17 cellular contexts compared by ENCODE assay signal in the genomic region with DNA sequence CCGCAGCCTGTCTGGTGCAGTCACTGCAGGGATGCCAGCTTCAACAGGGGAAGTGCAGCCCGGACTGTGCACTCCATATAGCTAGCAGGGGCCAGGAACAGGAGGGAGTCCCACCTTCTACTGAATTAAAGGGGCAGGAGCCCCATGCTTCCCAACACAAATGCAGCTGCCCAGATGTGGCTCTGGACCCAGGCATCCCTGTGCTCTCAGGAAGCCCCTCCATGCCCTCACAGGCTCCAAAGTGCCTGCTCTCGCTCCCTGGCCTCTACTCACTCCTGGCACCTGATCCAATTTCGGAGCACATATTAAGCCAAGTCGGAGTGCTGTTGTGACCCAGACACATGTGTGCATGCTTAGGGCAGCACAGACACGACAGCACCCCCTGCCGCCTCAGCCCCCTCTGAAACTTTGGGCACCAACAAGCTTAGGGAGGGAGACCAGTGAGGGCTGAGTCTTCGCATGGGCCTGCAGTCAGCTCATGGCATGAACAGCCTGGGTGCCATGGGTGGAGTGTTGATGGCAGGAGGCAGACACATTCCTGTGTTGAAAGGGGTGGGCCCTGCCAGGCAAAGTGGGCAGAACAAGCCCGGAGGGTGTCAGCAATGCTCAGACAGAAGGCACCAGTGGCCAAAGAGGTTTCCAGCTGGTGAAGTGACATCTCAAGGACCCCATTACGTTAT.
A peak's percentile ranks its signal among the peaks of the same experiment; 100 is the strongest.
DNase-seq lines count a peak whose midpoint lies in the region; ATAC-seq, FAIRE-seq and TF ChIP-seq lines count a peak whose summit lies in the region.
"Had no signal": no experiment of that assay in that cellular context is flagged by ENCODE, and none has a peak within 500 bp of the region (broad histone marks: within the 10 kb centered on the region; RNA-seq: fewer than 3 reads in every experiment).

No MANE protein-coding gene starts in this region.

- H3K9me3 ChIP-seq in GM12878 (replicated peaks; ENCODE audit: control insufficient read depth, insufficient read depth, low read length) (no peaks in the 10 kb centered on the region), kidney (ENCODE audit: control insufficient read depth in 1 of 2, low read length in 2 of 2) (no peaks in the 10 kb centered on the region)

- no peak overlapping the region for H2AK5ac ChIP-seq in mesendoderm (ENCODE audit: low read length)

- H3K4me1 ChIP-seq in GM12878 (ENCODE audit: control insufficient read depth, insufficient read depth, low read length) (no peaks in the 10 kb centered on the region), kidney (ENCODE audit: control insufficient read depth in 1 of 2, insufficient read depth in 1 of 2, low read depth in 1 of 2, low read length in 2 of 2) (no peaks in the 10 kb centered on the region), mesendoderm (ENCODE audit: control insufficient read depth, low read depth, low read length) (no peaks in the 10 kb centered on the region)
- H3K4me1 ChIP-seq: BLaER1 treated with 17β-estradiol and CSF1 and Interleukin-3, amounts not matched to agents 10 nM and 100 nM had no signal

- H3K23ac ChIP-seq in mesendoderm (ENCODE audit: low read length): no peak overlapping the region

- H2BK5ac ChIP-seq in mesendoderm (ENCODE audit: low read length): no peak overlapping the region

- no peak overlapping the region for H3K18ac ChIP-seq in mesendoderm (ENCODE audit: low read length)

- no peak for TF ChIP-seq EP300 in GM12878 (IDR thresholded peaks at IDR 0.05; ENCODE audit: borderline replicate concordance in 1 of 2, control insufficient read depth in 1 of 2, low read depth in 2 of 2, low read length in 2 of 2)

- FAIRE-seq in GM12878 (lab: Jason Lieb, UNC) (no peak), kidney (lab: Jason Lieb, UNC) (no peak)
- FAIRE-seq: HepG2 had no signal

- no peak overlapping the region for H3K4me3 ChIP-seq in GM12878
- H3K4me3 ChIP-seq in kidney (ENCODE audit: low read length in 2 of 2): no peak overlapping the region
- no peak overlapping the region for H3K4me3 ChIP-seq in mesendoderm (ENCODE audit: low read length)
- H3K4me3 ChIP-seq: BLaER1 treated with 17β-estradiol and CSF1 and Interleukin-3, amounts not matched to agents 10 nM and 100 nM had no signal

- WGBS in GM12878 (ENCODE audit: insufficient coverage, insufficient replicate concordance, low lambda C conversion rate, missing lambda C conversion rate): 26% methylated on average over 10 of the region's 10 CpGs
- no CpG with 5 or more reads among the region's 10 CpGs for WGBS in mesendoderm (ENCODE audit: extremely low coverage, insufficient coverage, low lambda C conversion rate)

- no peaks in the 10 kb centered on the region for H3K27me3 ChIP-seq in GM12878 (replicated peaks in 1 of 2; ENCODE audit: control insufficient read depth in 2 of 2, insufficient read depth in 2 of 2, low read length in 1 of 2)
- no peaks in the 10 kb centered on the region for H3K27me3 ChIP-seq in mesendoderm (ENCODE audit: insufficient read depth, low read length, poor library complexity)
- H3K27me3 ChIP-seq: BLaER1 treated with 17β-estradiol and CSF1 and Interleukin-3, amounts not matched to agents 10 nM and 100 nM had no signal

- no peak overlapping the region for H4K8ac ChIP-seq in mesendoderm (ENCODE audit: low read depth, low read length)

- peak; percentile 60 for DNase-seq in natural killer cell treated with Interleukin-12 subunit alpha and Interleukin-12 subunit beta and Interleukin-15 and Interleukin-18, amount 100 ng/mL, for 72 hours (ENCODE audit: low spot score)
- no peak for DNase-seq in natural killer cell
- no peak for DNase-seq in GM12878 (ENCODE audit: low read depth, low spot score)
- peak; percentile 63 for DNase-seq in kidney
- DNase-seq in mesendoderm: no peak
- no peak for DNase-seq in stimulated activated naive B cell treated with anti-CD40 and anti-IgM and Interleukin-4, amounts not matched to agents 10 μg/mL and 1 μg/mL and 100 μg/mL, for 72 hours
- no peak for DNase-seq in RPMI8226
- DNase-seq: 8988T; Calu3; CD8-positive, alpha-beta T cell; DMS79 treated with DMSO at 0.1 percent for 48 hours; GF-D8; GOT3; H9 had no signal

- in situ Hi-C loops in GM12878 (cut with MboI): no loop called here

- H3K9ac ChIP-seq in GM12878 (ENCODE audit: control insufficient read depth, insufficient read depth, low read length) (no peak overlapping the region), kidney (ENCODE audit: low read length in 2 of 2) (no peak overlapping the region), mesendoderm (ENCODE audit: low read length) (no peak overlapping the region)
- H3K9ac ChIP-seq: BLaER1 treated with 17β-estradiol and CSF1 and Interleukin-3, amounts not matched to agents 10 nM and 100 nM had no signal

- H3K27me3 Mint-ChIP-seq in natural killer cell treated with Interleukin-12 subunit alpha and Interleukin-12 subunit beta and Interleukin-15 and Interleukin-18, amount 100 ng/mL, for 72 hours: no peaks in the 10 kb centered on the region
- H3K27me3 Mint-ChIP-seq in natural killer cell (ENCODE audit: low read depth in 2 of 2): no peaks in the 10 kb centered on the region
- H3K27me3 Mint-ChIP-seq in stimulated activated naive B cell treated with anti-CD40 and anti-IgM and Interleukin-4, amounts not matched to agents 10 μg/mL and 1 μg/mL and 100 μg/mL, for 72 hours: no peaks in the 10 kb centered on the region
- H3K27me3 Mint-ChIP-seq: B cell had no signal

- H4K20me1 ChIP-seq in GM12878 (ENCODE audit: control insufficient read depth, insufficient read depth): no peaks in the 10 kb centered on the region
- H4K20me1 ChIP-seq: BLaER1 treated with 17β-estradiol and CSF1 and Interleukin-3, amounts not matched to agents 10 nM and 100 nM had no signal

- H3K36me3 Mint-ChIP-seq in natural killer cell treated with Interleukin-12 subunit alpha and Interleukin-12 subunit beta and Interleukin-15 and Interleukin-18, amount 100 ng/mL, for 72 hours: no peaks in the 10 kb centered on the region
- no peaks in the 10 kb centered on the region for H3K36me3 Mint-ChIP-seq in natural killer cell
- no peaks in the 10 kb centered on the region for H3K36me3 Mint-ChIP-seq in stimulated activated naive B cell treated with anti-CD40 and anti-IgM and Interleukin-4, amounts not matched to agents 10 μg/mL and 1 μg/mL and 100 μg/mL, for 72 hours
- H3K36me3 Mint-ChIP-seq: CD8-positive, alpha-beta T cell had no signal

- H3K27ac Mint-ChIP-seq in natural killer cell treated with Interleukin-12 subunit alpha and Interleukin-12 subunit beta and Interleukin-15 and Interleukin-18, amount 100 ng/mL, for 72 hours: no peak overlapping the region
- H3K27ac Mint-ChIP-seq in natural killer cell: no peak overlapping the region
- no peak overlapping the region for H3K27ac Mint-ChIP-seq in stimulated activated naive B cell treated with anti-CD40 and anti-IgM and Interleukin-4, amounts not matched to agents 10 μg/mL and 1 μg/mL and 100 μg/mL, for 72 hours
- H3K27ac Mint-ChIP-seq: B cell; CD8-positive, alpha-beta T cell; H9 had no signal

- H3K4me1 Mint-ChIP-seq in natural killer cell treated with Interleukin-12 subunit alpha and Interleukin-12 subunit beta and Interleukin-15 and Interleukin-18, amount 100 ng/mL, for 72 hours (ENCODE audit: low read depth in 2 of 2): no peaks in the 10 kb centered on the region
- no peaks in the 10 kb centered on the region for H3K4me1 Mint-ChIP-seq in natural killer cell
- no peaks in the 10 kb centered on the region for H3K4me1 Mint-ChIP-seq in stimulated activated naive B cell treated with anti-CD40 and anti-IgM and Interleukin-4, amounts not matched to agents 10 μg/mL and 1 μg/mL and 100 μg/mL, for 72 hours
- H3K4me1 Mint-ChIP-seq: H9 had no signal

- no peak overlapping the region for H3K4me3 Mint-ChIP-seq in natural killer cell treated with Interleukin-12 subunit alpha and Interleukin-12 subunit beta and Interleukin-15 and Interleukin-18, amount 100 ng/mL, for 72 hours
- no peak overlapping the region for H3K4me3 Mint-ChIP-seq in natural killer cell
- no peak overlapping the region for H3K4me3 Mint-ChIP-seq in stimulated activated naive B cell treated with anti-CD40 and anti-IgM and Interleukin-4, amounts not matched to agents 10 μg/mL and 1 μg/mL and 100 μg/mL, for 72 hours
- H3K4me3 Mint-ChIP-seq: B cell; CD8-positive, alpha-beta T cell; H9 had no signal

- H3K79me1 ChIP-seq in mesendoderm (ENCODE audit: low read length): no peaks in the 10 kb centered on the region

- TF ChIP-seq RAD21 in GM12878 (IDR thresholded peaks at IDR 0.05; ENCODE audit: insufficient read depth, low read depth, low read length): no peak

- H2BK120ac ChIP-seq in mesendoderm (ENCODE audit: low read depth, low read length): no peak overlapping the region

- no peak overlapping the region for H3K27ac ChIP-seq in GM12878 (ENCODE audit: control insufficient read depth, insufficient read depth)
- H3K27ac ChIP-seq in kidney (ENCODE audit: low read depth in 2 of 2, low read length in 2 of 2): no peak overlapping the region
- H3K27ac ChIP-seq in mesendoderm (ENCODE audit: low read depth, low read length): no peak overlapping the region
- H3K27ac ChIP-seq: BLaER1 treated with 17β-estradiol and CSF1 and Interleukin-3, amounts not matched to agents 10 nM and 100 nM had no signal

- H3K9me3 Mint-ChIP-seq in natural killer cell treated with Interleukin-12 subunit alpha and Interleukin-12 subunit beta and Interleukin-15 and Interleukin-18, amount 100 ng/mL, for 72 hours: peaks cover 11% of the 10 kb centered on the region
- H3K9me3 Mint-ChIP-seq in natural killer cell: peaks cover 6 to 8% of the 10 kb centered on the region in 2 donors
- H3K9me3 Mint-ChIP-seq in stimulated activated naive B cell treated with anti-CD40 and anti-IgM and Interleukin-4, amounts not matched to agents 10 μg/mL and 1 μg/mL and 100 μg/mL, for 72 hours: peaks cover 0 to 2% of the 10 kb centered on the region in 2 donors

- no peak overlapping the region for H3K56ac ChIP-seq in mesendoderm (ENCODE audit: low read length)

- TF ChIP-seq CTCF in natural killer cell (IDR thresholded peaks at IDR 0.05): no peak
- TF ChIP-seq CTCF in GM12878 (IDR thresholded peaks at IDR 0.05 in 2 of 3, conservative IDR thresholded peaks at IDR 0.05 in 1 of 3; ENCODE audit: control insufficient read depth in 2 of 3, extremely low read depth in 1 of 3, insufficient read depth in 1 of 3, low read depth in 3 of 3, low read length in 3 of 3): no peak
- no peak for TF ChIP-seq CTCF in kidney (IDR thresholded peaks at IDR 0.05; ENCODE audit: borderline replicate concordance, extremely low read depth, insufficient read depth)

- no peak overlapping the region for H3K4ac ChIP-seq in mesendoderm (ENCODE audit: low read depth, low read length)

- H3K79me2 ChIP-seq in GM12878 (ENCODE audit: control insufficient read depth, insufficient read depth, low read length) (no peaks in the 10 kb centered on the region), mesendoderm (ENCODE audit: control insufficient read depth, insufficient read depth, low read length) (no peaks in the 10 kb centered on the region)

- no peak overlapping the region for H2BK15ac ChIP-seq in mesendoderm (replicated peaks; ENCODE audit: low read depth)

- CTCF ChIA-PET in GM12878 (lab: Yijun Ruan, JAX): interaction anchor here (1.3 kb wide), 1 partner anchor 1433 kb away, joined by 4 read pairs; no protein-coding TSS in a partner anchor

- no peak for TF ChIP-seq POLR2A in GM12878 (IDR thresholded peaks at IDR 0.05; ENCODE audit: low read depth, low read length)

- RAD21 ChIA-PET in GM12878 (lab: Charles Lee; ENCODE audit: unreplicated experiment): no interaction called here

- intact Hi-C loops in natural killer cell (cut with micrococcal nuclease) (no loop called here), GM12878 (cut with micrococcal nuclease; ENCODE audit: unreplicated experiment) (no loop called here), kidney (cut with DNase I) (no loop called here)

- BruUV-seq in GM12878 (replicated peaks; lab: Mats Ljungman, UMichigan): no TSS peak

- H3K36me3 ChIP-seq in GM12878 (ENCODE audit: control insufficient read depth in 2 of 2, insufficient read depth in 2 of 2, low read length in 1 of 2) (no peaks in the 10 kb centered on the region), kidney (ENCODE audit: control insufficient read depth in 1 of 2, insufficient read depth in 2 of 2, low read length in 2 of 2) (no peaks in the 10 kb centered on the region), mesendoderm (ENCODE audit: control insufficient read depth, insufficient read depth, low read length) (no peaks in the 10 kb centered on the region)
- H3K36me3 ChIP-seq: BLaER1 treated with 17β-estradiol and CSF1 and Interleukin-3, amounts not matched to agents 10 nM and 100 nM had no signal

- POLR2A ChIA-PET in GM12878 (lab: Charles Lee): no interaction called here

- ATAC-seq in natural killer cell treated with Interleukin-12 subunit alpha and Interleukin-12 subunit beta and Interleukin-15 and Interleukin-18, amount 100 ng/mL, for 72 hours: no peak
- ATAC-seq in natural killer cell (no peak), GM12878 (peak; percentile 32; the same call in 1 of the 3 replicates)
- ATAC-seq in stimulated activated naive B cell treated with anti-CD40 and anti-IgM and Interleukin-4, amounts not matched to agents 10 μg/mL and 1 μg/mL and 100 μg/mL, for 72 hours (replicated peaks): no peak
- ATAC-seq: CD8-positive, alpha-beta T cell; HepG2 had no signal

- no peak overlapping the region for H4K5ac ChIP-seq in mesendoderm (ENCODE audit: low read length)

- no peak overlapping the region for H2AFZ ChIP-seq in GM12878 (ENCODE audit: control insufficient read depth, low read depth, low read length)

- H3K4me2 ChIP-seq in GM12878 (ENCODE audit: control insufficient read depth, insufficient read depth): no peak overlapping the region
- H3K4me2 ChIP-seq in mesendoderm (ENCODE audit: low read length): no peak overlapping the region
- H3K4me2 ChIP-seq: BLaER1 treated with 17β-estradiol and CSF1 and Interleukin-3, amounts not matched to agents 10 nM and 100 nM had no signal

- SMC1A ChIA-PET in GM12878 (lab: Charles Lee; ENCODE audit: uncharacterized antibody, unreplicated experiment): interaction anchor here (0.8 kb wide), 1 partner anchor 14 kb away, joined by 3 read pairs; no protein-coding TSS in a partner anchor

Comparison
In these comparisons a context has a peak if more than half of its experiments do, and no peak if none do; other contexts are left out.
1. DNase-seq: peak in natural killer cell treated with Interleukin-12 subunit alpha and Interleukin-12 subunit beta and Interleukin-15 and Interleukin-18, amount 100 ng/mL, for 72 hours (single experiment) and kidney (single experiment); none in natural killer cell (single experiment), GM12878 (single experiment), mesendoderm (single experiment), stimulated activated naive B cell treated with anti-CD40 and anti-IgM and Interleukin-4, amounts not matched to agents 10 μg/mL and 1 μg/mL and 100 μg/mL, for 72 hours (single experiment) and RPMI8226 (single experiment).